8 cellular contexts compared by ENCODE assay signal in the genomic region with DNA sequence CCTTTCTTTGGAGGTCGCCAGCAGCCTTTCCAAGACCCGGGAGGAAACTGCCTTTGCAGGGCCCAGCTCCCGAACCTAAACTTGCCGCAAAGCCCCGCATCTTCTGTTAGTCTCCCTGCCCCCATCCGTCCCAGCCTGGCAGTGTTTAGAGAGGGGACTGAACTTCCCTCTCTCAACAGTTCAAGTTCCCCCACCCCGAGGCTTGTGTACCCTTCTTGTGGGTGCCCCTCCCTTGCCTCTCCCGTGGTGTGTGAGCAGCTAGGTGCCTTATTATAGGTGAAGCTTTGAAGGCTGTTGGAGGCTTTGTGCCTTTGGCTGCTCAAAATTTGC. TPM values are rescaled to one million over a fixed set of nuclear protein-coding genes. Genes with fewer than 3 reads are reported as not detected.
DNase-seq lines count a peak whose midpoint lies in the region; ATAC-seq, FAIRE-seq and TF ChIP-seq lines count a peak whose summit lies in the region.

No MANE protein-coding gene starts in this region.

- no peak for TF ChIP-seq POLR2A in GM12891 (IDR thresholded peaks at IDR 0.05; ENCODE audit: low read depth, low read length)

- peaks cover 10% of the 10 kb centered on the region for H3K27me3 Mint-ChIP-seq in T-helper 2 cell treated with Interferon-gamma antibody and Interleukin-4, amounts not matched to agents 5 μg/mL and 100 μg/mL, for 36 hours (ENCODE audit: low read depth)
- H3K27me3 Mint-ChIP-seq in endothelial cell (ENCODE audit: unreplicated experiment) (peaks cover 10% of the 10 kb centered on the region), osteocyte (ENCODE audit: unreplicated experiment) (no peaks in the 10 kb centered on the region)

- ATAC-seq in GM21825 (IDR thresholded peaks at IDR 0.05; ENCODE audit: unreplicated experiment): peak; percentile 1
- no peak for ATAC-seq in GM18519 (IDR thresholded peaks at IDR 0.05; ENCODE audit: low FRiP score, unreplicated experiment)

- no peak for TF ChIP-seq CTCF in endothelial cell (IDR thresholded peaks at IDR 0.05; ENCODE audit: unreplicated experiment)
- no peak for TF ChIP-seq CTCF in osteocyte (IDR thresholded peaks at IDR 0.05)

- FAIRE-seq in GM12891 (lab: Jason Lieb, UNC): no peak

- no peaks in the 10 kb centered on the region for H3K9me3 Mint-ChIP-seq in T-helper 2 cell treated with Interferon-gamma antibody and Interleukin-4, amounts not matched to agents 5 μg/mL and 100 μg/mL, for 36 hours
- H3K9me3 Mint-ChIP-seq in endothelial cell (ENCODE audit: unreplicated experiment) (no peaks in the 10 kb centered on the region), osteocyte (ENCODE audit: unreplicated experiment) (no peaks in the 10 kb centered on the region)

- H3K36me3 Mint-ChIP-seq in T-helper 2 cell treated with Interferon-gamma antibody and Interleukin-4, amounts not matched to agents 5 μg/mL and 100 μg/mL, for 36 hours (ENCODE audit: low read depth): peaks cover 34% of the 10 kb centered on the region
- H3K36me3 Mint-ChIP-seq in endothelial cell (ENCODE audit: low read depth, unreplicated experiment) (peaks cover 19% of the 10 kb centered on the region), osteocyte (ENCODE audit: unreplicated experiment) (peaks cover 20% of the 10 kb centered on the region)

- peak; percentile 25 for DNase-seq in T-helper 2 cell treated with Interferon-gamma antibody and Interleukin-4, amounts not matched to agents 5 μg/mL and 100 μg/mL, for 36 hours (ENCODE audit: low spot score)
- DNase-seq in endothelial cell (ENCODE audit: low spot score) (no peak), osteocyte (ENCODE audit: extremely low spot score, unreplicated experiment) (no peak), GM12891 (ENCODE audit: insufficient read length, low spot score) (no peak), DMS79 (lab: John Stamatoyannopoulos, UW) (no peak), hepatic stellate cell (ENCODE audit: low spot score) (no peak)

- peak overlapping the region; percentile 82 for H3K4me3 Mint-ChIP-seq in T-helper 2 cell treated with Interferon-gamma antibody and Interleukin-4, amounts not matched to agents 5 μg/mL and 100 μg/mL, for 36 hours
- H3K4me3 Mint-ChIP-seq in endothelial cell (ENCODE audit: unreplicated experiment) (peak overlapping the region; percentile 96), osteocyte (ENCODE audit: unreplicated experiment) (peak overlapping the region; percentile 82)

- peak overlapping the region; percentile 85 for H3K27ac Mint-ChIP-seq in T-helper 2 cell treated with Interferon-gamma antibody and Interleukin-4, amounts not matched to agents 5 μg/mL and 100 μg/mL, for 36 hours
- peak overlapping the region; percentile 92 for H3K27ac Mint-ChIP-seq in endothelial cell (ENCODE audit: unreplicated experiment)
- peak overlapping the region; percentile 65 for H3K27ac Mint-ChIP-seq in osteocyte (ENCODE audit: unreplicated experiment)

- peaks cover 55% of the 10 kb centered on the region for H3K4me1 Mint-ChIP-seq in T-helper 2 cell treated with Interferon-gamma antibody and Interleukin-4, amounts not matched to agents 5 μg/mL and 100 μg/mL, for 36 hours (ENCODE audit: low read depth)
- H3K4me1 Mint-ChIP-seq in endothelial cell (ENCODE audit: unreplicated experiment) (peaks cover 41% of the 10 kb centered on the region), osteocyte (ENCODE audit: unreplicated experiment) (peaks cover 43% of the 10 kb centered on the region)

TF ChIP-seq in GM12891, 5 proteins besides CTCF, POLR2A, EP300 and RAD21:
- no peak for TF ChIP-seq POLR2AphosphoS5 (IDR thresholded peaks at IDR 0.05; ENCODE audit: low read depth, low read length)
- no peak for TF ChIP-seq PAX5 (IDR thresholded peaks at IDR 0.05; ENCODE audit: insufficient read depth, low read length, severe bottlenecking)
- TF ChIP-seq SPI1 (IDR thresholded peaks at IDR 0.05; ENCODE audit: low read depth, low read length): no peak
- no peak for TF ChIP-seq POU2F2 (IDR thresholded peaks at IDR 0.05; ENCODE audit: low read depth, low read length)
- no peak for TF ChIP-seq TAF1 (IDR thresholded peaks at IDR 0.05; ENCODE audit: low read depth, low read length)

RNA-seq across cellular contexts. Expression of a gene that starts 1.4 kb away (rescaled TPM):
- total RNA-seq in endothelial cell (ENCODE audit: unreplicated experiment) (137 TPM), osteocyte (65.0 and 74.7 TPM in 2 replicates)
- polyA plus RNA-seq in GM12891 (2012; ENCODE audit: low read depth, missing spikeins): 35.5 TPM
